In genomic region chr5:33726422-33727165, GRCh38 we compare ENCODE assay signal across 18 cellular contexts.
DNase-seq lines count a peak whose midpoint lies in the region; ATAC-seq and TF ChIP-seq lines count a peak whose summit lies in the region.
"Had no signal": no experiment of that assay in that cellular context is flagged by ENCODE, and none has a peak within 500 bp of the region (broad histone marks: within the 10 kb centered on the region; RNA-seq: fewer than 3 reads in every experiment).

No MANE protein-coding gene starts in this region.

- H3K79me2 ChIP-seq in PC-3 (ENCODE audit: low read length) (no peaks in the 10 kb centered on the region), fibroblast of lung (ENCODE audit: control insufficient read depth, insufficient read depth, low read length) (no peaks in the 10 kb centered on the region)

- no peaks in the 10 kb centered on the region for H3K36me3 Mint-ChIP-seq in CD4-positive, alpha-beta T cell (ENCODE audit: low read depth)
- H3K36me3 Mint-ChIP-seq: activated naive CD4-positive, alpha-beta T cell treated with anti-CD3 and anti-CD28 coated beads, Interleukin-2, amount 50 U/mL, for 24 hours had no signal

- H3K4me1 ChIP-seq in PC-3 (ENCODE audit: insufficient read depth, low read length): no peaks in the 10 kb centered on the region
- H3K4me1 ChIP-seq in fibroblast of lung (ENCODE audit: control insufficient read depth, extremely low read depth, insufficient read depth, low read length): peaks cover 5% of the 10 kb centered on the region
- H3K4me1 ChIP-seq: BLaER1, Peyer's patch had no signal

- H4K20me1 ChIP-seq in PC-3 (ENCODE audit: low read length) (no peaks in the 10 kb centered on the region), fibroblast of lung (ENCODE audit: control insufficient read depth, extremely low read depth, insufficient read depth, low read length) (peaks cover 2% of the 10 kb centered on the region)
- H4K20me1 ChIP-seq: BLaER1 had no signal

- H3K4me3 Mint-ChIP-seq in CD4-positive, alpha-beta T cell: no peak overlapping the region
- H3K4me3 Mint-ChIP-seq: activated CD4-positive, alpha-beta memory T cell treated with anti-CD3 and anti-CD28 coated beads, Interleukin-2, amount 10 ng/mL, durations not matched to agents 7 days and 5 days; activated naive CD4-positive, alpha-beta T cell treated with anti-CD3 and anti-CD28 coated beads, Interleukin-2, amount 50 U/mL, for 24 hours; activated T-cell treated with anti-CD3 and anti-CD28 coated beads, Interleukin-2, amount 50 U/mL, for 4 hours had no signal

- H3K9ac ChIP-seq in PC-3 (ENCODE audit: low read length): no peak overlapping the region
- H3K9ac ChIP-seq in fibroblast of lung (ENCODE audit: insufficient read depth, low read length): no peak overlapping the region
- H3K9ac ChIP-seq: BLaER1 had no signal

- no TSS peak for BruUV-seq in PC-3 (replicated peaks; lab: Mats Ljungman, UMichigan)

- H3K9me3 Mint-ChIP-seq in CD4-positive, alpha-beta T cell: no peaks in the 10 kb centered on the region
- H3K9me3 Mint-ChIP-seq: activated CD4-positive, alpha-beta memory T cell treated with anti-CD3 and anti-CD28 coated beads, Interleukin-2, amount 10 ng/mL, durations not matched to agents 7 days and 5 days; activated naive CD4-positive, alpha-beta T cell treated with anti-CD3 and anti-CD28 coated beads, Interleukin-2, amount 50 U/mL, for 24 hours; activated T-cell treated with anti-CD3 and anti-CD28 coated beads, Interleukin-2, amount 50 U/mL, for 4 hours had no signal

- POLR2A ChIA-PET in PC-3 (lab: Charles Lee; ENCODE audit: unreplicated experiment): no interaction called here
- POLR2A ChIA-PET in CD4-positive, alpha-beta T cell (lab: Charles Lee): no interaction called here

- H3K27me3 Mint-ChIP-seq in CD4-positive, alpha-beta T cell: peaks cover 3% of the 10 kb centered on the region

- H3K27me3 ChIP-seq in PC-3 (ENCODE audit: low read length) (no peaks in the 10 kb centered on the region), fibroblast of lung (ENCODE audit: control insufficient read depth, insufficient read depth, low read length) (no peaks in the 10 kb centered on the region)
- no peaks in the 10 kb centered on the region for H3K27me3 ChIP-seq in CD4-positive, alpha-beta T cell (ENCODE audit: control insufficient read depth, insufficient read depth, low read length)
- H3K27me3 ChIP-seq: BLaER1, ovary, Peyer's patch had no signal

- H3K27ac Mint-ChIP-seq in CD4-positive, alpha-beta T cell: no peak overlapping the region
- H3K27ac Mint-ChIP-seq: activated CD4-positive, alpha-beta memory T cell treated with anti-CD3 and anti-CD28 coated beads, Interleukin-2, amount 10 ng/mL, durations not matched to agents 7 days and 5 days; activated naive CD4-positive, alpha-beta T cell treated with anti-CD3 and anti-CD28 coated beads, Interleukin-2, amount 50 U/mL, for 24 hours had no signal

- H3K4me1 Mint-ChIP-seq in CD4-positive, alpha-beta T cell (ENCODE audit: low read depth): no peaks in the 10 kb centered on the region
- H3K4me1 Mint-ChIP-seq: activated CD4-positive, alpha-beta memory T cell treated with anti-CD3 and anti-CD28 coated beads, Interleukin-2, amount 10 ng/mL, durations not matched to agents 7 days and 5 days; activated naive CD4-positive, alpha-beta T cell treated with anti-CD3 and anti-CD28 coated beads, Interleukin-2, amount 50 U/mL, for 24 hours had no signal

- DNase-seq in ELR (ENCODE audit: low read depth) (peak; percentile 59), PC-3 (peak; percentile 19), fibroblast of lung (ENCODE audit: low read depth in 2 of 2) (peak; percentile 27 to 74), renal cortical epithelial cell (ENCODE audit: low read depth) (peak; percentile 23), GM19240 (ENCODE audit: insufficient read length, low spot score) (no peak)
- DNase-seq in CD4-positive, alpha-beta T cell: no peak
- no peak for DNase-seq in stimulated activated CD4-positive, alpha-beta T cell treated with anti-CD3 and anti-CD28 coated beads, Interleukin-4, amount 100 ng/mL, for 4 hours
- DNase-seq: activated CD4-positive, alpha-beta memory T cell treated with anti-CD3 and anti-CD28 coated beads, Interleukin-2, amount 10 ng/mL, durations not matched to agents 7 days and 5 days; activated T-cell treated with anti-CD3 and anti-CD28 coated beads, Interleukin-2, amount 50 U/mL, for 4 hours; caudate nucleus; effector CD8-positive, alpha-beta T cell; NCI-H2107; NCI-H69; ovary; Peyer's patch; stimulated activated CD4-positive, alpha-beta T cell treated with anti-CD3 and anti-CD28 coated beads, Interleukin-4, amount 100 ng/mL, for 1 hour had no signal

- H2AFZ ChIP-seq in PC-3 (ENCODE audit: low read length): no peak overlapping the region
- H2AFZ ChIP-seq in fibroblast of lung (ENCODE audit: low read length): no peak overlapping the region

- H3K27ac ChIP-seq in PC-3 (ENCODE audit: low read length) (no peak overlapping the region), fibroblast of lung (ENCODE audit: insufficient read depth, low read length) (no peak overlapping the region)
- no peak overlapping the region for H3K27ac ChIP-seq in CD4-positive, alpha-beta T cell (ENCODE audit: low read depth, low read length)
- H3K27ac ChIP-seq: BLaER1, ovary, Peyer's patch had no signal

- no peak overlapping the region for H3K4me2 ChIP-seq in PC-3 (ENCODE audit: low read length)
- H3K4me2 ChIP-seq in fibroblast of lung (ENCODE audit: extremely low read depth, insufficient read depth, low read length): no peak overlapping the region
- H3K4me2 ChIP-seq: BLaER1 had no signal

- CTCF ChIA-PET in PC-3 (lab: Charles Lee): no interaction called here
- CTCF ChIA-PET in CD4-positive, alpha-beta T cell (lab: Charles Lee): no interaction called here

- intact Hi-C loops in PC-3 (cut with micrococcal nuclease): no loop called here
- intact Hi-C loops in CD4-positive, alpha-beta T cell (cut with DNase I, micrococcal nuclease): no loop called here

- H3K9me3 ChIP-seq in PC-3 (ENCODE audit: low read length): no peaks in the 10 kb centered on the region
- no peaks in the 10 kb centered on the region for H3K9me3 ChIP-seq in fibroblast of lung (ENCODE audit: control insufficient read depth, insufficient read depth, low read depth, low read length)
- H3K9me3 ChIP-seq in CD4-positive, alpha-beta T cell (ENCODE audit: control insufficient read depth, low read length): no peaks in the 10 kb centered on the region
- H3K9me3 ChIP-seq: BLaER1, ovary, Peyer's patch had no signal

- H3F3A ChIP-seq in PC-3 (ENCODE audit: low read length, unreplicated experiment): no peaks in the 10 kb centered on the region

- TF ChIP-seq CTCF in PC-3 (conservative IDR thresholded peaks at IDR 0.05; ENCODE audit: low read depth, low read length) (no peak), fibroblast of lung (conservative IDR thresholded peaks at IDR 0.05 in 1 of 2, IDR thresholded peaks at IDR 0.05 in 1 of 2; ENCODE audit: low read depth in 1 of 2, low read length in 2 of 2) (no peak)
- no peak for TF ChIP-seq CTCF in CD4-positive, alpha-beta T cell (IDR thresholded peaks at IDR 0.05)

- H3K9me2 ChIP-seq in PC-3 (replicated peaks; ENCODE audit: low read length): no peaks in the 10 kb centered on the region

- no peak for ATAC-seq in PC-3
- ATAC-seq in CD4-positive, alpha-beta T cell (ENCODE audit: poor library complexity): no peak
- ATAC-seq: activated T-cell treated with anti-CD3 and anti-CD28 coated beads, Interleukin-2, amount 50 U/mL, for 4 hours had no signal

- no peaks in the 10 kb centered on the region for H3K36me3 ChIP-seq in PC-3 (ENCODE audit: low read depth, low read length)
- H3K36me3 ChIP-seq in fibroblast of lung (ENCODE audit: control insufficient read depth, insufficient read depth, low read length): no peaks in the 10 kb centered on the region
- H3K36me3 ChIP-seq: BLaER1, ovary, Peyer's patch had no signal

- H3K4me3 ChIP-seq in PC-3 (ENCODE audit: low read length): no peak overlapping the region
- no peak overlapping the region for H3K4me3 ChIP-seq in fibroblast of lung (replicated peaks in 1 of 4; ENCODE audit: control extremely low read depth in 1 of 4, insufficient read depth in 1 of 4, low read depth in 3 of 4, low read length in 4 of 4)
- H3K4me3 ChIP-seq: BLaER1, ovary, Peyer's patch had no signal

Comparison
In these comparisons a context has a peak if more than half of its experiments do, and no peak if none do; other contexts are left out.
1. DNase-seq: peak in ELR (single experiment), PC-3 (single experiment), fibroblast of lung (2 of 2) and renal cortical epithelial cell (single experiment); none in CD4-positive, alpha-beta T cell (0 of 10), GM19240 (single experiment) and stimulated activated CD4-positive, alpha-beta T cell treated with anti-CD3 and anti-CD28 coated beads, Interleukin-4, amount 100 ng/mL, for 4 hours (0 of 2).